7 cellular contexts compared by ENCODE assay signal in the genomic region with DNA sequence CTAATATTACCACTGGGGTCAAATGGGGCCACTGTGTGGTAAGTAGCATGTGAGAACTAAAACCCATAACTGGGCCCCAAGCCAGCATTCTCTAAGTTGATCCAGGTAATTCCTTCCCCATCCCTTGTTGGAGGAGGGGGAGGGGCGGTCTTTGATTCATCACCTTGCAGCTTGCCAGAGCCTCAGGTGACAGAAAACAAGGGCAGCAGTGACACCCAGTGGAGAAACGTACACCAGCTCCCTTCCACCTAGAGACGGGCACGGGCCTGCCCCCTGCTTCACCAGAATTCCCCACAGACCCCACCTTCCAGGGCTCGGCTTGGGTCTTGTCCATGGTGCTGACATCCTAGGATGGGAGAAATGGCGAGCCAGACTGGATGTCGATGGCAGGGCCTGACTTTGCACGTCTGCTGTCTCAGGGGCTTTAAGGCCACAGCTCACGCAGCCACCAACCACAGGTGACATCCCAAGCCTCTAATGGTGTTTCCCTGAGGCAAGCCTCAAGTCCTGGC.
DNase-seq lines count a peak whose midpoint lies in the region; ATAC-seq, FAIRE-seq and TF ChIP-seq lines count a peak whose summit lies in the region.

No MANE protein-coding gene starts in this region.

- TF ChIP-seq POLR2A in GM12892 (IDR thresholded peaks at IDR 0.05; ENCODE audit: low read depth, low read length) = no peak

- intact Hi-C loops in sciatic nerve (cut with DNase I) = no loop called here

- DNase-seq in GM12892 (ENCODE audit: insufficient read length) (peak; percentile 40), NCI-H2227 (lab: John Stamatoyannopoulos, UW; ENCODE audit: unreplicated experiment) (peak; percentile 78), activated T-cell treated with anti-CD3 and anti-CD28 coated beads for 24 hours (ENCODE audit: low read depth) (peak; percentile 11), glomerular visceral epithelial cell (ENCODE audit: extremely low spot score) (peak; percentile 82), sciatic nerve (ENCODE audit: low spot score) (no peak)

- ATAC-seq in HG03095 (IDR thresholded peaks at IDR 0.05; ENCODE audit: unreplicated experiment) = peak; percentile 59
- ATAC-seq in sciatic nerve = peak; percentile 65
- no peak for ATAC-seq in GM19452 (IDR thresholded peaks at IDR 0.05; ENCODE audit: unreplicated experiment)

- no peak for FAIRE-seq in GM12892 (lab: Jason Lieb, UNC)
